1 cellular context compared by ENCODE assay signal in the genomic region with DNA sequence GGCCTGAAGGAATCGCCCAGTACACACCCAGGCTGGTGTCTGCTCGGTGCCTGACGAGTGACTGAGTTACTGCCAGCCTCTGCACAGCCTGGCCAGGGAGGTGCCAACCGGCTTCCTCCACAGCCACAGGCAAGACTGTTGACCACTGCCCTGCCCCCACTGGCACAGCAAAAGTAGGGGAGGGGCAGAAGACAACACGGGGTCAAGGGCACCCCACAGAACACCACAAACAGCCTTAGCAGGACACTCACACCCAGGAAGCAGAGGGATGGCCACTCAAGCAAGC.
TF ChIP-seq lines count a peak whose summit lies in the region.

No MANE protein-coding gene starts in this region.

TF ChIP-seq in HCT116, 20 proteins besides CTCF, POLR2A, EP300 and RAD21 (continued from another document):
- TF ChIP-seq, protein P1, sequence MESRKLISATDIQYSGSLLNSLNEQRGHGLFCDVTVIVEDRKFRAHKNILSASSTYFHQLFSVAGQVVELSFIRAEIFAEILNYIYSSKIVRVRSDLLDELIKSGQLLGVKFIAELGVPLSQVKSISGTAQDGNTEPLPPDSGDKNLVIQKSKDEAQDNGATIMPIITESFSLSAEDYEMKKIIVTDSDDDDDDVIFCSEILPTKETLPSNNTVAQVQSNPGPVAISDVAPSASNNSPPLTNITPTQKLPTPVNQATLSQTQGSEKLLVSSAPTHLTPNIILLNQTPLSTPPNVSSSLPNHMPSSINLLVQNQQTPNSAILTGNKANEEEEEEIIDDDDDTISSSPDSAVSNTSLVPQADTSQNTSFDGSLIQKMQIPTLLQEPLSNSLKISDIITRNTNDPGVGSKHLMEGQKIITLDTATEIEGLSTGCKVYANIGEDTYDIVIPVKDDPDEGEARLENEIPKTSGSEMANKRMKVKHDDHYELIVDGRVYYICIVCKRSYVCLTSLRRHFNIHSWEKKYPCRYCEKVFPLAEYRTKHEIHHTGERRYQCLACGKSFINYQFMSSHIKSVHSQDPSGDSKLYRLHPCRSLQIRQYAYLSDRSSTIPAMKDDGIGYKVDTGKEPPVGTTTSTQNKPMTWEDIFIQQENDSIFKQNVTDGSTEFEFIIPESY (IDR thresholded peaks at IDR 0.05; ENCODE audit: extremely low read depth, insufficient replicate concordance, low read length), result no peak
- TF ChIP-seq, protein P2, sequence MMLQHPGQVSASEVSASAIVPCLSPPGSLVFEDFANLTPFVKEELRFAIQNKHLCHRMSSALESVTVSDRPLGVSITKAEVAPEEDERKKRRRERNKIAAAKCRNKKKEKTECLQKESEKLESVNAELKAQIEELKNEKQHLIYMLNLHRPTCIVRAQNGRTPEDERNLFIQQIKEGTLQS (IDR thresholded peaks at IDR 0.05), result no peak
- no peak for TF ChIP-seq EGR1 (IDR thresholded peaks at IDR 0.05; ENCODE audit: low read depth)
